ENCODE assay signal across 10 cellular contexts in the genomic region with DNA sequence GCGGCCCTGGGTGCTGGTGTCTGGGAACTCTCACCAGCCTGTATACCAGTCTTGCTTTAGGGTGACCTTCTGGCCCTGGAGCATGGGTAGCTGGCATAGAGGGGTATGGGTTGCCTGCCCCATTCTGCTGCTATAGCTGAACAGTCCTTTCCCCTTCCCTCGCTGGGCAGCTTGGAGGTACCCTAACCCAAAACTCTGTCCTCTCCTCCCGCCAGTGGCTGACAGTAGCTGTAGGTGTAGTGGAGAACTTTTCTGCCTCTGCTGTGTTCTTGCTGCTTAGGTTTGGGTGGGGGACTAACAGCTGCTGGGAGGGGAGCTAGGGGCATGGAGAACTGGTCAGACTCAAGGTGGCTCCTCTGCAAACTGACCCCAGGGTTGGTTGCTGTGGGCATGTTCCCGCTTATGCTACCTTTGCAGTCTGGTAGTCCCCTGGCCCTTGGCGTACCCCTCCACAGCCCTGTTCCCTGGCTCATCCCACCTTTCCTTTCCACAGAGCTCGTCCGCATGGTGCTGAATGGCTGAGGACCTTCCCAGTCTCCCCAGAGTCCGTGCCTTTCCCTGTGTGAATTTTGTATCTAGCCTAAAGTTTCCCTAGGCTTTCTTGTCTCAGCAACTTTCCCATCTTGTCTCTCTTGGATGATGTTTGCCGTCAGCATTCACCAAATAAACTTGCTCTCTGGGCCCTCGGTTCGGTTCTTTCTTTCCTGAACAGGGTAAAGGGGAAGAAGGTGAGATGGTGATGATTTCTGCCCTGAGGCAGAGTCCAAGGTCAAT. TPM values are rescaled to one million over a fixed set of nuclear protein-coding genes. Genes with fewer than 3 reads are reported as not detected.
A peak's percentile ranks its signal among the peaks of the same experiment; 100 is the strongest.
DNase-seq lines count a peak whose midpoint lies in the region; ATAC-seq and TF ChIP-seq lines count a peak whose summit lies in the region.
"Had no signal": no experiment of that assay in that cellular context is flagged by ENCODE, and none has a peak within 500 bp of the region (broad histone marks: within the 10 kb centered on the region; RNA-seq: fewer than 3 reads in every experiment).

No MANE protein-coding gene starts in this region.

- no peak for TF ChIP-seq CTCF in psoas muscle (IDR thresholded peaks at IDR 0.05)

- intact Hi-C loops in psoas muscle (cut with DNase I): loop anchor here in 1 of 2 donors (2.0 kb wide), 1 partner anchor 28 kb away; the partner anchor contains the start of gene SMARCC2

- no peaks in the 10 kb centered on the region for H3K9me3 ChIP-seq in ES-I3 (ENCODE audit: control insufficient read depth, insufficient read depth, low read length)
- H3K9me3 ChIP-seq in SJSA1 (replicated peaks): no peaks in the 10 kb centered on the region; the same call in 1 of the 2 replicates
- no peaks in the 10 kb centered on the region for H3K9me3 ChIP-seq in esophagus (ENCODE audit: control insufficient read depth in 2 of 2, insufficient read depth in 1 of 2, low read depth in 1 of 2, low read length in 1 of 2)
- no peaks in the 10 kb centered on the region for H3K9me3 ChIP-seq in psoas muscle

- H3K4me1 ChIP-seq in ES-I3 (ENCODE audit: insufficient read depth, low read length) (peaks cover 18% of the 10 kb centered on the region), SJSA1 (replicated peaks) (peaks cover 28% of the 10 kb centered on the region), esophagus (ENCODE audit: control insufficient read depth in 2 of 2, insufficient read depth in 2 of 2, low read length in 1 of 2) (peaks cover 5 to 8% of the 10 kb centered on the region in 2 donors), psoas muscle (peaks cover 27% of the 10 kb centered on the region)

- no peaks in the 10 kb centered on the region for H3K27me3 ChIP-seq in SJSA1 (replicated peaks)
- H3K27me3 ChIP-seq in esophagus (ENCODE audit: control insufficient read depth in 1 of 2, insufficient read depth in 2 of 2, low read length in 2 of 2): no peaks in the 10 kb centered on the region
- no peaks in the 10 kb centered on the region for H3K27me3 ChIP-seq in psoas muscle (ENCODE audit: insufficient read depth in 3 of 3, low read length in 2 of 3)

- DNase-seq in SJSA1 (ENCODE audit: low read depth in 1 of 2, low spot score in 2 of 2) (no peak), psoas muscle (no peak), NK-92 (lab: John Stamatoyannopoulos, UW; ENCODE audit: unreplicated experiment) (no peak), NCI-H526 (lab: John Stamatoyannopoulos, UW) (no peak)
- DNase-seq: cerebellar nuclear complex, NCI-H187 had no signal

- 57 to 63% methylated on average over 11 of the region's 11 CpGs for WGBS in esophagus, 2 donors
- 65 to 75% (median 68%) methylated on average over 11 of the region's 11 CpGs for WGBS in psoas muscle, 3 donors

- H3K36me3 ChIP-seq in ES-I3 (ENCODE audit: insufficient read depth, low read length) (peaks cover 29% of the 10 kb centered on the region), SJSA1 (peaks cover 81% of the 10 kb centered on the region), esophagus (ENCODE audit: control insufficient read depth in 2 of 2, insufficient read depth in 2 of 2, low read length in 1 of 2) (peaks cover 17 to 39% of the 10 kb centered on the region in 2 donors), psoas muscle (ENCODE audit: insufficient read depth in 1 of 2, low read depth in 1 of 2) (peaks cover 21 to 67% of the 10 kb centered on the region in 2 donors)

- H3K27ac ChIP-seq in SJSA1: peak overlapping the region; percentile 23; the same call in 1 of the 2 replicates
- peak overlapping the region; percentile 96 to 100 for H3K27ac ChIP-seq in esophagus (ENCODE audit: low read depth in 2 of 2, low read length in 1 of 2)
- H3K27ac ChIP-seq in psoas muscle: peak overlapping the region; percentile 94

- peak overlapping the region; percentile 97; the same call in 1 of the 2 replicates for H3K9ac ChIP-seq in ES-I3 (ENCODE audit: low read depth, low read length)

- H3K4me3 ChIP-seq in SJSA1: peak overlapping the region; percentile 71
- peak overlapping the region; percentile 79 to 99 for H3K4me3 ChIP-seq in esophagus (ENCODE audit: low read depth in 1 of 2, low read length in 2 of 2)
- H3K4me3 ChIP-seq in psoas muscle: peak overlapping the region; percentile 95

- ATAC-seq in psoas muscle (no peak), GM18907 (IDR thresholded peaks at IDR 0.05; ENCODE audit: unreplicated experiment) (no peak), HG02798 (IDR thresholded peaks at IDR 0.05; ENCODE audit: poor library complexity, unreplicated experiment) (no peak)

RNA-seq across cellular contexts. Expression of gene MYL6, which starts 2.9 kb away (rescaled TPM):
- 4,832 and 5,659 TPM in 2 replicates for total RNA-seq in SJSA1 (2014; rRNA removed; shearing (Covaris generic))
- polyA plus RNA-seq in esophagus: 1,000 to 10,000 TPM; 1,769 to 2,908 TPM
- 100 to 1,000 TPM; 216 to 395 (median 291) TPM for total RNA-seq in psoas muscle
- polyA plus RNA-seq in psoas muscle: 100 to 1,000 TPM; 384 to 711 (median 489) TPM

RNA-seq across cellular contexts. Expression of gene MYL6B, which starts 8.7 kb away (rescaled TPM):
- 71.9 and 97.8 TPM in 2 replicates for total RNA-seq in SJSA1 (2014; rRNA removed; shearing (Covaris generic))
- polyA plus RNA-seq in esophagus: 10 to 100 TPM; 57.3 to 57.7 TPM
- 1,000 to 10,000 TPM in 1 of 4 donors, 100 to 1,000 TPM in 3; 113 to 2,222 (median 606) TPM for total RNA-seq in psoas muscle
- 100 to 1,000 TPM; 151 to 786 (median 413) TPM for polyA plus RNA-seq in psoas muscle

RNA-seq across cellular contexts. Expression of gene SMARCC2, which starts 28.2 kb away (rescaled TPM):
- 20.9 and 33.4 TPM in 2 replicates for total RNA-seq in SJSA1 (2014; rRNA removed; shearing (Covaris generic))
- polyA plus RNA-seq in esophagus (10 to 100 TPM; 21.4 to 31.4 TPM), psoas muscle (10 to 100 TPM; 16.5 to 46.1 (median 26.5) TPM)
- 10 to 100 TPM; 49.8 to 78.7 (median 69.7) TPM for total RNA-seq in psoas muscle

RNA-seq across cellular contexts. Expression of gene ESYT1, which starts 33.0 kb away (rescaled TPM):
- total RNA-seq in SJSA1 (2014; rRNA removed; shearing (Covaris generic)): 138 and 170 TPM in 2 replicates
- 10 to 100 TPM; 15.6 to 36.6 TPM for polyA plus RNA-seq in esophagus
- 10 to 100 TPM; 36.7 to 57.4 (median 44.4) TPM for total RNA-seq in psoas muscle
- polyA plus RNA-seq in psoas muscle: 10 to 100 TPM; 20.2 to 40.6 (median 21.0) TPM

RNA-seq across cellular contexts. Expression of gene ZC3H10, which starts 43.0 kb away (rescaled TPM):
- 3.6 and 7.3 TPM in 2 replicates for total RNA-seq in SJSA1 (2014; rRNA removed; shearing (Covaris generic))
- 1 to 10 TPM; 1.4 to 2.2 TPM for polyA plus RNA-seq in esophagus
- total RNA-seq in psoas muscle: 10 to 100 TPM in 1 of 4 donors, 1 to 10 TPM in 3; 5.0 to 10.3 (median 6.6) TPM
- 1 to 10 TPM; 3.5 to 7.8 (median 4.5) TPM for polyA plus RNA-seq in psoas muscle

Comparison
In these comparisons a context has a peak if more than half of its experiments do, and no peak if none do; other contexts are left out.
1. H3K27ac ChIP-seq: peak in every context shown above with its lines; median percentile 98 in esophagus; 94 in psoas muscle; 23 in SJSA1.
2. RNA of gene MYL6, which starts 2.9 kb away (total RNA-seq): 4,832 to 5,659 TPM in SJSA1; 216 to 395 TPM in psoas muscle; every median in the first group is over 10 times any median in the second.
3. Peak in every context shown above with its lines, with median percentiles within 50 percentile points of each other: H3K4me3 ChIP-seq.